ENCODE assay signal across 1 cellular context in the genomic region with DNA sequence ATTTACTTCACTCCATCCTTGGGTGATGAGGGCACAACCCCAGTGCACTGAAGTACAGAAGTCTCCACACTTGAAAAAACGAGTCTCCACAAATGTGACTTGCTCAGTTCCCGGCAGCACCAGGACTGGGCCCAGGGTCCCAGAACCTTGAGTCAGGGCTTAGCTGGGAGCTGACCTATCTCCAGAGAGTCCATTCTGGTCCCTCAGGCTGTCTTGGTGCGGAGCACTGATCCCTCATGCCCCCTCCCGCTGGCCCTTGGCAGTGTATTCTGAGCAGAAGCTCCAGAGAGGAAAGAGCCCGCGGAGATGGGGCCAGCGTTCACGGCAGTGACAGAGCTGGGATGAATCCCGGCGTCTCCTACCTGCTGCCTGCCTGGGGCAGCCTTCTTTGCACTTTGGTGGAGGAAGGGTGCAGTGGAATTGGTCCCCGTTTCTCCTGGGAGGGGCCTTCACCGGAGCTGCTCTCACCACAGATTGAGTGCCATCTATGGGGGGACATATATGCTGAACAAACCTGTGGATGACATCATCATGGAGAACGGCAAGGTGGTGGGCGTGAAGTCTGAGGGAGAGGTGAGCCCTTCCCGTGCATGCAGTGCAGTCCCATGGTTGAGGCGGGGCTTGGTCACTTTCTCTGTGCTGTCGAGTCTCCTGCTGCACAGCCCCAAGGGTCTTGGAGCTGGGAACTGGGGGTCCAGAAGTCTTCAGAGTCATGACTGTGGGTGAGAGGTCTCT.
TF ChIP-seq lines count a peak whose summit lies in the region.

No MANE protein-coding gene starts in this region.

TF ChIP-seq in HEK293, 187 proteins besides CTCF, POLR2A, EP300 and RAD21:
- TF ChIP-seq, protein P1, sequence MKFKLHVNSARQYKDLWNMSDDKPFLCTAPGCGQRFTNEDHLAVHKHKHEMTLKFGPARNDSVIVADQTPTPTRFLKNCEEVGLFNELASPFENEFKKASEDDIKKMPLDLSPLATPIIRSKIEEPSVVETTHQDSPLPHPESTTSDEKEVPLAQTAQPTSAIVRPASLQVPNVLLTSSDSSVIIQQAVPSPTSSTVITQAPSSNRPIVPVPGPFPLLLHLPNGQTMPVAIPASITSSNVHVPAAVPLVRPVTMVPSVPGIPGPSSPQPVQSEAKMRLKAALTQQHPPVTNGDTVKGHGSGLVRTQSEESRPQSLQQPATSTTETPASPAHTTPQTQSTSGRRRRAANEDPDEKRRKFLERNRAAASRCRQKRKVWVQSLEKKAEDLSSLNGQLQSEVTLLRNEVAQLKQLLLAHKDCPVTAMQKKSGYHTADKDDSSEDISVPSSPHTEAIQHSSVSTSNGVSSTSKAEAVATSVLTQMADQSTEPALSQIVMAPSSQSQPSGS (tag by site-specific recombination; IDR thresholded peaks at IDR 0.05; ENCODE audit: low read depth): peak; percentile 72
- peak; percentile 28; the same call in 1 of the 2 replicates for TF ChIP-seq EGR2 (tag by site-specific recombination; IDR thresholded peaks at IDR 0.05; ENCODE audit: low read depth)
- TF ChIP-seq ZBTB8A (tag by site-specific recombination; IDR thresholded peaks at IDR 0.05): no peak
- TF ChIP-seq, protein P2, sequence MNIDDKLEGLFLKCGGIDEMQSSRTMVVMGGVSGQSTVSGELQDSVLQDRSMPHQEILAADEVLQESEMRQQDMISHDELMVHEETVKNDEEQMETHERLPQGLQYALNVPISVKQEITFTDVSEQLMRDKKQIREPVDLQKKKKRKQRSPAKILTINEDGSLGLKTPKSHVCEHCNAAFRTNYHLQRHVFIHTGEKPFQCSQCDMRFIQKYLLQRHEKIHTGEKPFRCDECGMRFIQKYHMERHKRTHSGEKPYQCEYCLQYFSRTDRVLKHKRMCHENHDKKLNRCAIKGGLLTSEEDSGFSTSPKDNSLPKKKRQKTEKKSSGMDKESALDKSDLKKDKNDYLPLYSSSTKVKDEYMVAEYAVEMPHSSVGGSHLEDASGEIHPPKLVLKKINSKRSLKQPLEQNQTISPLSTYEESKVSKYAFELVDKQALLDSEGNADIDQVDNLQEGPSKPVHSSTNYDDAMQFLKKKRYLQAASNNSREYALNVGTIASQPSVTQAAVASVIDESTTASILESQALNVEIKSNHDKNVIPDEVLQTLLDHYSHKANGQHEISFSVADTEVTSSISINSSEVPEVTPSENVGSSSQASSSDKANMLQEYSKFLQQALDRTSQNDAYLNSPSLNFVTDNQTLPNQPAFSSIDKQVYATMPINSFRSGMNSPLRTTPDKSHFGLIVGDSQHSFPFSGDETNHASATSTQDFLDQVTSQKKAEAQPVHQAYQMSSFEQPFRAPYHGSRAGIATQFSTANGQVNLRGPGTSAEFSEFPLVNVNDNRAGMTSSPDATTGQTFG (tag by site-specific recombination; IDR thresholded peaks at IDR 0.05; ENCODE audit: borderline replicate concordance): no peak
- TF ChIP-seq, protein P3, sequence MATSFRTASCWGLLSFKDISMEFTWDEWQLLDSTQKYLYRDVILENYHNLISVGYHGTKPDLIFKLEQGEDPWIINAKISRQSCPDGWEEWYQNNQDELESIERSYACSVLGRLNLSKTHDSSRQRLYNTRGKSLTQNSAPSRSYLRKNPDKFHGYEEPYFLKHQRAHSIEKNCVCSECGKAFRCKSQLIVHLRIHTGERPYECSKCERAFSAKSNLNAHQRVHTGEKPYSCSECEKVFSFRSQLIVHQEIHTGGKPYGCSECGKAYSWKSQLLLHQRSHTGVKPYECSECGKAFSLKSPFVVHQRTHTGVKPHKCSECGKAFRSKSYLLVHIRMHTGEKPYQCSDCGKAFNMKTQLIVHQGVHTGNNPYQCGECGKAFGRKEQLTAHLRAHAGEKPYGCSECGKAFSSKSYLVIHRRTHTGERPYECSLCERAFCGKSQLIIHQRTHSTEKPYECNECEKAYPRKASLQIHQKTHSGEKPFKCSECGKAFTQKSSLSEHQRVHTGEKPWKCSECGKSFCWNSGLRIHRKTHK (tag by site-specific recombination; IDR thresholded peaks at IDR 0.05): no peak
- TF ChIP-seq ZNF571 (tag by site-specific recombination; IDR thresholded peaks at IDR 0.05): no peak
- TF ChIP-seq ZNF391 (tag by site-specific recombination; IDR thresholded peaks at IDR 0.05; ENCODE audit: borderline replicate concordance, low read depth): no peak
- TF ChIP-seq ZNF155 (tag by site-specific recombination; IDR thresholded peaks at IDR 0.05): no peak
- TF ChIP-seq ZNF214 (tag by site-specific recombination; IDR thresholded peaks at IDR 0.05; ENCODE audit: borderline replicate concordance): no peak
- TF ChIP-seq ZNF140 (tag by site-specific recombination; IDR thresholded peaks at IDR 0.05): no peak
- peak; percentile 59 for TF ChIP-seq ZFHX2 (tag by site-specific recombination; conservative IDR thresholded peaks at IDR 0.05)
- TF ChIP-seq, protein P4, sequence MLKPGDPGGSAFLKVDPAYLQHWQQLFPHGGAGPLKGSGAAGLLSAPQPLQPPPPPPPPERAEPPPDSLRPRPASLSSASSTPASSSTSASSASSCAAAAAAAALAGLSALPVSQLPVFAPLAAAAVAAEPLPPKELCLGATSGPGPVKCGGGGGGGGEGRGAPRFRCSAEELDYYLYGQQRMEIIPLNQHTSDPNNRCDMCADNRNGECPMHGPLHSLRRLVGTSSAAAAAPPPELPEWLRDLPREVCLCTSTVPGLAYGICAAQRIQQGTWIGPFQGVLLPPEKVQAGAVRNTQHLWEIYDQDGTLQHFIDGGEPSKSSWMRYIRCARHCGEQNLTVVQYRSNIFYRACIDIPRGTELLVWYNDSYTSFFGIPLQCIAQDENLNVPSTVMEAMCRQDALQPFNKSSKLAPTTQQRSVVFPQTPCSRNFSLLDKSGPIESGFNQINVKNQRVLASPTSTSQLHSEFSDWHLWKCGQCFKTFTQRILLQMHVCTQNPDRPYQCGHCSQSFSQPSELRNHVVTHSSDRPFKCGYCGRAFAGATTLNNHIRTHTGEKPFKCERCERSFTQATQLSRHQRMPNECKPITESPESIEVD (tag by site-specific recombination; IDR thresholded peaks at IDR 0.05): no peak
- no peak for TF ChIP-seq ZXDB (tag by site-specific recombination; IDR thresholded peaks at IDR 0.05)
- TF ChIP-seq ZNF600 (tag by site-specific recombination; IDR thresholded peaks at IDR 0.05): no peak
- no peak for TF ChIP-seq ZNF404 (tag by site-specific recombination; IDR thresholded peaks at IDR 0.05)
- no peak for TF ChIP-seq ZBTB21 (tag by site-specific recombination; IDR thresholded peaks at IDR 0.05)
- no peak for TF ChIP-seq ZNF501 (tag by site-specific recombination; IDR thresholded peaks at IDR 0.05)
- no peak; the same call in 1 of the 2 replicates for TF ChIP-seq SP2 (tag by site-specific recombination; IDR thresholded peaks at IDR 0.05)
- peak; percentile 24; the same call in 1 of the 2 replicates for TF ChIP-seq PATZ1 (tag by site-specific recombination; IDR thresholded peaks at IDR 0.05)
- no peak for TF ChIP-seq ZNF548 (tag by site-specific recombination; IDR thresholded peaks at IDR 0.05)
- TF ChIP-seq, protein P5, sequence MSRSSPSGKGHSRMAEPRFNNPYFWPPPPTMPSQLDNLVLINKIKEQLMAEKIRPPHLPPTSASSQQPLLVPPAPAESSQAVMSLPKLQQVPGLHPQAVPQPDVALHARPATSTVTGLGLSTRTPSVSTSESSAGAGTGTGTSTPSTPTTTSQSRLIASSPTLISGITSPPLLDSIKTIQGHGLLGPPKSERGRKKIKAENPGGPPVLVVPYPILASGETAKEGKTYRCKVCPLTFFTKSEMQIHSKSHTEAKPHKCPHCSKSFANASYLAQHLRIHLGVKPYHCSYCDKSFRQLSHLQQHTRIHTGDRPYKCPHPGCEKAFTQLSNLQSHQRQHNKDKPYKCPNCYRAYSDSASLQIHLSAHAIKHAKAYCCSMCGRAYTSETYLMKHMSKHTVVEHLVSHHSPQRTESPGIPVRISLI (tag by site-specific recombination; IDR thresholded peaks at IDR 0.05): no peak
- TF ChIP-seq ZBTB26 (tag by site-specific recombination; optimal IDR thresholded peaks at IDR 0.05): no peak
- TF ChIP-seq ZNF529 (tag by site-specific recombination; IDR thresholded peaks at IDR 0.05; ENCODE audit: insufficient replicate concordance): no peak
- TF ChIP-seq ZFP3 (tag by site-specific recombination; IDR thresholded peaks at IDR 0.05; ENCODE audit: low read depth): no peak
- TF ChIP-seq, protein P6, sequence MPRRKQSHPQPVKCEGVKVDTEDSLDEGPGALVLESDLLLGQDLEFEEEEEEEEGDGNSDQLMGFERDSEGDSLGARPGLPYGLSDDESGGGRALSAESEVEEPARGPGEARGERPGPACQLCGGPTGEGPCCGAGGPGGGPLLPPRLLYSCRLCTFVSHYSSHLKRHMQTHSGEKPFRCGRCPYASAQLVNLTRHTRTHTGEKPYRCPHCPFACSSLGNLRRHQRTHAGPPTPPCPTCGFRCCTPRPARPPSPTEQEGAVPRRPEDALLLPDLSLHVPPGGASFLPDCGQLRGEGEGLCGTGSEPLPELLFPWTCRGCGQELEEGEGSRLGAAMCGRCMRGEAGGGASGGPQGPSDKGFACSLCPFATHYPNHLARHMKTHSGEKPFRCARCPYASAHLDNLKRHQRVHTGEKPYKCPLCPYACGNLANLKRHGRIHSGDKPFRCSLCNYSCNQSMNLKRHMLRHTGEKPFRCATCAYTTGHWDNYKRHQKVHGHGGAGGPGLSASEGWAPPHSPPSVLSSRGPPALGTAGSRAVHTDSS (tag by site-specific recombination; IDR thresholded peaks at IDR 0.05): no peak
- TF ChIP-seq ZNF394 (tag by site-specific recombination; IDR thresholded peaks at IDR 0.05; ENCODE audit: borderline replicate concordance): no peak
- TF ChIP-seq ZNF48 (tag by site-specific recombination; IDR thresholded peaks at IDR 0.05): no peak
- no peak for TF ChIP-seq ZNF660 (tag by site-specific recombination; IDR thresholded peaks at IDR 0.05)
- TF ChIP-seq ZNF624 (tag by site-specific recombination; IDR thresholded peaks at IDR 0.05): no peak
